Comparison of ENCODE assay signal across 9 cellular contexts in the genomic region with DNA sequence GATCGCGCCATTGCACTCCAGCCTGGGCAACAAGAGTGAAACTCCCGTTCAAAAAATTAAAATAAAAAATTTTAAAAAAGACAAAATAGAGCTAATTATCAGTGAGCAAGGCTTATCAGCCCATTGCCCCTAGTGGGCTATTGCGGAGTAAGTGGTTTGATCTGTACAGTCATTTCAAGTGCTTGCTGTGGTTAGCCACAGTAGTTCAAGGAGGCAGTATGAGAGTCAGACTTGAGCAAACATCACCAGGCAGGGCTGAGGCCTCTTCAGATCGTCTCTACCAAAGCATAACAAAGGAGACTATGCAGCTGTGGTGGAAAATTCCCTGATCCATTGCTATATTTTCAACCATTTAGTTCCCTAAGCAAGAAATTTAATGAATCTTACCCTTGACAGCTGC. TPM values are rescaled to one million over a fixed set of nuclear protein-coding genes. Genes with fewer than 3 reads are reported as not detected.
DNase-seq lines count a peak whose midpoint lies in the region; ATAC-seq and TF ChIP-seq lines count a peak whose summit lies in the region.
"Had no signal": no experiment of that assay in that cellular context is flagged by ENCODE, and none has a peak within 500 bp of the region (broad histone marks: within the 10 kb centered on the region; RNA-seq: fewer than 3 reads in every experiment).

No MANE protein-coding gene starts in this region.

- no peak for TF ChIP-seq POLR2A in NB4 (IDR thresholded peaks at IDR 0.05; ENCODE audit: extremely low read depth, insufficient read length)

- peak; percentile 95 for ATAC-seq in HG02610 (IDR thresholded peaks at IDR 0.05; ENCODE audit: unreplicated experiment)

- peak; percentile 46 for DNase-seq in activated T-cell treated with anti-CD3 and anti-CD28 coated beads, Interleukin-2, amount 50 U/mL, for 24 hours
- DNase-seq in activated T-cell treated with anti-CD3 and anti-CD28 coated beads for 4 hours, result no peak
- peak; percentile 78 for DNase-seq in NB4 (ENCODE audit: low read depth)
- peak; percentile 79 for DNase-seq in activated naive CD4-positive, alpha-beta T cell treated with anti-CD3 and anti-CD28 coated beads for 36 hours
- peak; percentile 94 for DNase-seq in renal cortical epithelial cell (ENCODE audit: low read depth)
- DNase-seq in NCI-H1694 treated with DMSO at 0.1 percent for 48 hours (lab: John Stamatoyannopoulos, UW), result no peak
- DNase-seq in UCSD-AML1 (lab: John Stamatoyannopoulos, UW; ENCODE audit: unreplicated experiment), result no peak

- no peak overlapping the region for H3K4me3 ChIP-seq in NB4 (ENCODE audit: low read depth, low read length)

- intact Hi-C loops in activated naive CD4-positive, alpha-beta T cell treated with anti-CD3 and anti-CD28 coated beads for 36 hours (cut with micrococcal nuclease), result loop anchor here (10.0 kb wide), 1 partner anchor 1614 kb away; the partner anchor contains the start of genes RPL27A and TRIM66

- no peaks in the 10 kb centered on the region for H3K9me3 Mint-ChIP-seq in activated T-cell treated with anti-CD3 and anti-CD28 coated beads, Interleukin-2, amount 50 U/mL, for 24 hours
- no peaks in the 10 kb centered on the region for H3K9me3 Mint-ChIP-seq in activated naive CD4-positive, alpha-beta T cell treated with anti-CD3 and anti-CD28 coated beads for 36 hours

- H3K36me3 Mint-ChIP-seq in activated T-cell treated with anti-CD3 and anti-CD28 coated beads, Interleukin-2, amount 50 U/mL, for 24 hours (ENCODE audit: low read depth), result no peaks in the 10 kb centered on the region
- no peaks in the 10 kb centered on the region for H3K36me3 Mint-ChIP-seq in activated naive CD4-positive, alpha-beta T cell treated with anti-CD3 and anti-CD28 coated beads for 36 hours (ENCODE audit: low read depth)
- H3K36me3 Mint-ChIP-seq: brain had no signal

- no peak overlapping the region for H3K4me3 Mint-ChIP-seq in activated T-cell treated with anti-CD3 and anti-CD28 coated beads, Interleukin-2, amount 50 U/mL, for 24 hours
- H3K4me3 Mint-ChIP-seq in activated naive CD4-positive, alpha-beta T cell treated with anti-CD3 and anti-CD28 coated beads for 36 hours, result no peak overlapping the region

- CTCF ChIA-PET in activated naive CD4-positive, alpha-beta T cell treated with anti-CD3 and anti-CD28 coated beads for 36 hours (lab: Charles Lee), result interaction anchor here (1.0 to 1.7 kb wide), 3 partner anchors 9 to 26 kb away, joined by 3 to 6 read pairs (median 5); no protein-coding TSS in a partner anchor

- no peak overlapping the region for H3K27ac Mint-ChIP-seq in activated T-cell treated with anti-CD3 and anti-CD28 coated beads, Interleukin-2, amount 50 U/mL, for 24 hours
- no peak overlapping the region for H3K27ac Mint-ChIP-seq in activated naive CD4-positive, alpha-beta T cell treated with anti-CD3 and anti-CD28 coated beads for 36 hours

- TF ChIP-seq CTCF in NB4 (IDR thresholded peaks at IDR 0.05; ENCODE audit: low read depth, low read length), result peak; percentile 26

- H3K27me3 Mint-ChIP-seq in activated T-cell treated with anti-CD3 and anti-CD28 coated beads, Interleukin-2, amount 50 U/mL, for 24 hours, result peaks cover 67% of the 10 kb centered on the region
- H3K27me3 Mint-ChIP-seq in activated naive CD4-positive, alpha-beta T cell treated with anti-CD3 and anti-CD28 coated beads for 36 hours (ENCODE audit: low read depth), result peaks cover 39% of the 10 kb centered on the region

- peaks cover 43% of the 10 kb centered on the region for H3K4me1 Mint-ChIP-seq in activated T-cell treated with anti-CD3 and anti-CD28 coated beads, Interleukin-2, amount 50 U/mL, for 24 hours (ENCODE audit: low read depth)
- peaks cover 22% of the 10 kb centered on the region for H3K4me1 Mint-ChIP-seq in activated naive CD4-positive, alpha-beta T cell treated with anti-CD3 and anti-CD28 coated beads for 36 hours (ENCODE audit: low read depth)

RNA-seq across cellular contexts. Expression of gene SBF2, which starts 4.3 kb away (rescaled TPM):
- total RNA-seq in activated naive CD4-positive, alpha-beta T cell treated with anti-CD3 and anti-CD28 coated beads for 36 hours, result 1 to 10 TPM; 8.7 to 9.9 TPM
- 31.6 and 51.4 TPM in 2 replicates for total RNA-seq in renal cortical epithelial cell

RNA-seq across cellular contexts. Expression of gene ADM, which starts 6.5 kb away (rescaled TPM):
- under 1 TPM; 0.31 to 0.40 TPM for total RNA-seq in activated naive CD4-positive, alpha-beta T cell treated with anti-CD3 and anti-CD28 coated beads for 36 hours
- 56.4 and 57.3 TPM in 2 replicates for total RNA-seq in renal cortical epithelial cell

Comparison
In these comparisons a context has a peak if more than half of its experiments do, and no peak if none do; other contexts are left out.
1. DNase-seq: peak in activated T-cell treated with anti-CD3 and anti-CD28 coated beads, Interleukin-2, amount 50 U/mL, for 24 hours (single experiment), NB4 (single experiment), activated naive CD4-positive, alpha-beta T cell treated with anti-CD3 and anti-CD28 coated beads for 36 hours (single experiment) and renal cortical epithelial cell (single experiment); none in activated T-cell treated with anti-CD3 and anti-CD28 coated beads for 4 hours (single experiment), NCI-H1694 treated with DMSO at 0.1 percent for 48 hours (single experiment) and UCSD-AML1 (single experiment).
2. RNA of gene ADM, which starts 6.5 kb away (total RNA-seq): 56.4 to 57.3 TPM in renal cortical epithelial cell; 0.31 to 0.40 TPM in activated naive CD4-positive, alpha-beta T cell treated with anti-CD3 and anti-CD28 coated beads for 36 hours; every median in the first group is over 10 times any median in the second.